Comparison of ENCODE assay signal across 8 cellular contexts in the genomic region with DNA sequence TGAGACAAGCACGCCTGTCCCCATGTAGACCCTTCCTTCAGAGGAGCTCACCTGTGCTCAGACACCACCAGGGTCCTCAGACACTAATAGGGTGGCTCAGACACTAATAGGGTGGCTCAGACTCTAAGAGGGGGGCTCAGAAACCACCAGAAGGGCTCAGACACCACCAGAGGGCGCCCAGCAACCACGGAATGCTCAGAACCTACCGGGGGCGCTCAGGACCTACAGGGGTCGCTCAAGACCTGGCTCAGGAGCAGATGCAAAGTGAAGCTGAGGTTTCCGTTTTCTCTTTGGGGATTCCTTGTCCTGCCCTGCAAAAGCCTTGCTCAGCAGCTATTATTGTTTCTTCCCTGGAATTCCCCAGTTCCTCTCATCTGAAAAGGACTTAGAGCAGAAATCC.
DNase-seq lines count a peak whose midpoint lies in the region; ATAC-seq and TF ChIP-seq lines count a peak whose summit lies in the region.
"Not testable (repeated sequence)": the region's sequence is repeated elsewhere in the genome, so short reads cannot be mapped to it uniquely, and the experiment has no call there.

No MANE protein-coding gene starts in this region.

- H3K4me1 ChIP-seq in DND-41 (ENCODE audit: insufficient read depth, low read length) = not testable (repeated sequence)

- H3K4me3 Mint-ChIP-seq in activated naive CD8-positive, alpha-beta T cell treated with anti-CD3 and anti-CD28 coated beads, Interleukin-2, amount 10 ng/mL, durations not matched to agents 7 days and 5 days; stimulated activated effector memory CD8-positive, alpha-beta T cell treated with anti-CD3 and anti-CD28 coated beads, Interleukin-12 subunit alpha, Interleukin-12 subunit beta, amount 100 ng/mL, for 72 hours: not testable (repeated sequence)

- not testable (repeated sequence) for H3K79me2 ChIP-seq in DND-41 (ENCODE audit: insufficient read depth, low read length)

- H3K27ac ChIP-seq in DND-41 (ENCODE audit: low read length) = not testable (repeated sequence)

- H3K27me3 Mint-ChIP-seq in activated naive CD8-positive, alpha-beta T cell treated with anti-CD3 and anti-CD28 coated beads, Interleukin-2, amount 10 ng/mL, durations not matched to agents 7 days and 5 days = not testable (repeated sequence)

- not testable (repeated sequence) for H3K27ac Mint-ChIP-seq in activated naive CD8-positive, alpha-beta T cell treated with anti-CD3 and anti-CD28 coated beads, Interleukin-2, amount 10 ng/mL, durations not matched to agents 7 days and 5 days; stimulated activated effector memory CD8-positive, alpha-beta T cell treated with anti-CD3 and anti-CD28 coated beads, Interleukin-12 subunit alpha, Interleukin-12 subunit beta, amount 100 ng/mL, for 72 hours

- ATAC-seq in DND-41 (ENCODE audit: insufficient read depth, low read depth) = peak; percentile 99
- peak; percentile 96 for ATAC-seq in GM19043 (IDR thresholded peaks at IDR 0.05; ENCODE audit: low read depth, unreplicated experiment)
- peak; percentile 98 for ATAC-seq in GM21526 (IDR thresholded peaks at IDR 0.05; ENCODE audit: low FRiP score, unreplicated experiment)
- peak; percentile 86 for ATAC-seq in HG02798 (IDR thresholded peaks at IDR 0.05; ENCODE audit: poor library complexity, unreplicated experiment)
- ATAC-seq in HG03103 (IDR thresholded peaks at IDR 0.05; ENCODE audit: low read depth, unreplicated experiment) = peak; percentile 95
- ATAC-seq in HG03565 (IDR thresholded peaks at IDR 0.05; ENCODE audit: unreplicated experiment) = peak; percentile 89
- ATAC-seq in activated naive CD8-positive, alpha-beta T cell treated with anti-CD3 and anti-CD28 coated beads, Interleukin-2, amount 10 ng/mL, durations not matched to agents 7 days and 5 days (ENCODE audit: low read depth) = peak; percentile 99
- ATAC-seq in stimulated activated effector memory CD8-positive, alpha-beta T cell treated with anti-CD3 and anti-CD28 coated beads, Interleukin-12 subunit alpha, Interleukin-12 subunit beta, amount 100 ng/mL, for 72 hours = peak; percentile 96

- not testable (repeated sequence) for H3K9me3 ChIP-seq in DND-41 (ENCODE audit: insufficient read depth, low read length, severe bottlenecking)

- not testable (repeated sequence) for TF ChIP-seq CTCF in DND-41 (IDR thresholded peaks at IDR 0.05; ENCODE audit: borderline replicate concordance, extremely low read depth, low read length, poor library complexity, severe bottlenecking)

- H3K9me3 Mint-ChIP-seq in activated naive CD8-positive, alpha-beta T cell treated with anti-CD3 and anti-CD28 coated beads, Interleukin-2, amount 10 ng/mL, durations not matched to agents 7 days and 5 days; stimulated activated effector memory CD8-positive, alpha-beta T cell treated with anti-CD3 and anti-CD28 coated beads, Interleukin-12 subunit alpha, Interleukin-12 subunit beta, amount 100 ng/mL, for 72 hours: not testable (repeated sequence)

- H2AFZ ChIP-seq in DND-41 (ENCODE audit: low read depth, low read length) = not testable (repeated sequence)

- H3K27me3 ChIP-seq in DND-41 (ENCODE audit: insufficient read depth, low read length, poor library complexity) = not testable (repeated sequence)

- H3K9ac ChIP-seq in DND-41 (ENCODE audit: low read depth, low read length) = not testable (repeated sequence)

- H3K4me3 ChIP-seq in DND-41 (ENCODE audit: low read depth in 1 of 2, low read length in 2 of 2) = not testable (repeated sequence)

- POLR2A ChIA-PET in activated naive CD8-positive, alpha-beta T cell treated with anti-CD3 and anti-CD28 coated beads, Interleukin-2, amount 10 ng/mL, durations not matched to agents 7 days and 5 days (lab: Charles Lee) = not testable (repeated sequence)

- DNase-seq in DND-41; activated naive CD8-positive, alpha-beta T cell treated with anti-CD3 and anti-CD28 coated beads, Interleukin-2, amount 10 ng/mL, durations not matched to agents 7 days and 5 days; stimulated activated effector memory CD8-positive, alpha-beta T cell treated with anti-CD3 and anti-CD28 coated beads, Interleukin-12 subunit alpha, Interleukin-12 subunit beta, amount 100 ng/mL, for 72 hours (ENCODE audit: low spot score in 2 of 2): not testable (repeated sequence)

- not testable (repeated sequence) for H3K36me3 ChIP-seq in DND-41 (ENCODE audit: insufficient read depth, low read length)

- H3K36me3 Mint-ChIP-seq in activated naive CD8-positive, alpha-beta T cell treated with anti-CD3 and anti-CD28 coated beads, Interleukin-2, amount 10 ng/mL, durations not matched to agents 7 days and 5 days; stimulated activated effector memory CD8-positive, alpha-beta T cell treated with anti-CD3 and anti-CD28 coated beads, Interleukin-12 subunit alpha, Interleukin-12 subunit beta, amount 100 ng/mL, for 72 hours: not testable (repeated sequence)

- not testable (repeated sequence) for H3K4me1 Mint-ChIP-seq in activated naive CD8-positive, alpha-beta T cell treated with anti-CD3 and anti-CD28 coated beads, Interleukin-2, amount 10 ng/mL, durations not matched to agents 7 days and 5 days; stimulated activated effector memory CD8-positive, alpha-beta T cell treated with anti-CD3 and anti-CD28 coated beads, Interleukin-12 subunit alpha, Interleukin-12 subunit beta, amount 100 ng/mL, for 72 hours

- H3K4me2 ChIP-seq in DND-41 (ENCODE audit: insufficient read depth, low read length) = not testable (repeated sequence)

- H4K20me1 ChIP-seq in DND-41 (ENCODE audit: insufficient read depth, low read length) = not testable (repeated sequence)
